Comparison of ENCODE assay signal across 11 cellular contexts in the genomic region with DNA sequence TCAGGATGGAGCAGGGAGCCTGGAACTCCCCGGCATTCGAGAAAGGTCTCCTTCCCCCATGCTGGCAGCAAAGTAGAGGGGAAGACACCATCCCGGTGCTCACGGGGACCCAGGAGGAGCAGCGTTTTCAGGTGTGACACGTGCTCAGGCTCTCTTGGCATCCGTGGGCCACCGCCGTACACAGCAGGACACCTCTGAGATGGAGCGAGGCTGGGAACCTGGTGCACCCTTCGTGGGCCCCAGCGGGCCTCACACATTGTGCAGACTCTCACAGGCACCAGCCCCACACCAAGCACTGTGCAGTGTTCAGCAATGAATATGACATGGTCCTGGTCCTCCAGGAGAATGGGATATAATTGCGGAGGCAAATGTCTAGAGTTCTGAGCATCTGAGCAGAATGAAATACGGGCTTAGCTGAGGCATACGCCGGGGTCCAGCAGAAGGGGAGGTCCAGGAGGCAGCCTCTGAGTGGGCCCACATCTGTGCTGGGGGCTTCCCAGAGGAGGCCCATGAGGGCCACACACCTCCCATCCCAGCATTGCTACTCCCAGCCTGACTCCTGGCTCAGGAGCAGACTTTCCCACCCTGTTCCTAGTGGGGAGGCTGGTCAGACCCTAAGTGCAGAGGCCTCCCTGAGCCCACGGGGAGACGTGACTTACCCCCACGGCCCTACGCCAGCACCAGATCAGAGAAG.
DNase-seq lines count a peak whose midpoint lies in the region; ATAC-seq and TF ChIP-seq lines count a peak whose summit lies in the region.
"Had no signal": no experiment of that assay in that cellular context is flagged by ENCODE, and none has a peak within 500 bp of the region (broad histone marks: within the 10 kb centered on the region; RNA-seq: fewer than 3 reads in every experiment).

No MANE protein-coding gene starts in this region.

- no peak for DNase-seq in activated naive CD4-positive, alpha-beta T cell treated with Interleukin-2 at 50 U/mL for 16 hours
- DNase-seq in adipocyte (ENCODE audit: low read depth) (no peak), memory B cell (ENCODE audit: low spot score in 2 of 2) (no peak), transverse colon (no peak), substantia nigra (lab: John Stamatoyannopoulos, UW) (no peak), NCI-H128 (lab: John Stamatoyannopoulos, UW; ENCODE audit: unreplicated experiment) (no peak), lower leg skin (ENCODE audit: low spot score in 2 of 2) (no peak)
- DNase-seq: activated CD8-positive, alpha-beta memory T cell treated with anti-CD3 and anti-CD28 coated beads, Interleukin-2, amount 50 U/mL, for 4 hours; SJCRH30; stimulated activated CD4-positive, alpha-beta T cell treated with anti-CD3 and anti-CD28 coated beads, Interleukin-1b, Interleukin-23, amount 100 ng/mL, for 48 hours had no signal

- in situ Hi-C loops in transverse colon (cut with MboI; ENCODE audit: low pct_ligation_motif_present in 1 of 4, low pct_unique_long_range_greater_than_20kb in 1 of 4, low sequenced_read_pairs in 3 of 4) = no loop called here

- H3K4me1 ChIP-seq in adipocyte (ENCODE audit: control insufficient read depth, insufficient read depth, low read length) = peaks cover 37% of the 10 kb centered on the region
- peaks cover 43 to 63% (median 58%) of the 10 kb centered on the region in 4 donors for H3K4me1 ChIP-seq in transverse colon

- no peak for ATAC-seq in memory B cell (ENCODE audit: low read depth)

- 66% methylated on average over 20 of the region's 20 CpGs; no CpG with 5 or more reads in 1 of the 2 donors for WGBS in transverse colon (ENCODE audit: low coverage in 1 of 2), 2 donors
- 58 to 73% methylated on average over 16 to 20 of the region's 20 CpGs for WGBS in lower leg skin, 2 donors

- H3K9ac ChIP-seq in adipocyte (ENCODE audit: low read length) = peak overlapping the region; percentile 86

- TF ChIP-seq EP300 in transverse colon (IDR thresholded peaks at IDR 0.05; ENCODE audit: low read depth) = no peak

- H3K4me3 ChIP-seq in adipocyte (ENCODE audit: low read length) = peak overlapping the region; percentile 83
- H3K4me3 ChIP-seq in transverse colon = peak overlapping the region in 3 of 4 donors; percentile 69 to 74 (median 73)
- H3K4me3 ChIP-seq in lower leg skin (ENCODE audit: low read depth, poor library complexity, severe bottlenecking) = no peak overlapping the region
- H3K4me3 ChIP-seq: SJCRH30 had no signal

- peak overlapping the region; percentile 80 for H3K4me3 Mint-ChIP-seq in activated naive CD4-positive, alpha-beta T cell treated with anti-CD3 and anti-CD28 coated beads, Interleukin-2, amount 50 U/mL, for 24 hours
- peak overlapping the region; percentile 70 for H3K4me3 Mint-ChIP-seq in memory B cell

- H3K9me3 ChIP-seq in adipocyte (ENCODE audit: control insufficient read depth, low read length) = no peaks in the 10 kb centered on the region
- H3K9me3 ChIP-seq in transverse colon = no peaks in the 10 kb centered on the region
- H3K9me3 ChIP-seq: SJCRH30 had no signal

- H3K36me3 Mint-ChIP-seq in activated naive CD4-positive, alpha-beta T cell treated with anti-CD3 and anti-CD28 coated beads, Interleukin-2, amount 50 U/mL, for 24 hours = no peaks in the 10 kb centered on the region
- no peaks in the 10 kb centered on the region for H3K36me3 Mint-ChIP-seq in memory B cell

- peaks cover 38% of the 10 kb centered on the region for H3K4me1 Mint-ChIP-seq in activated naive CD4-positive, alpha-beta T cell treated with anti-CD3 and anti-CD28 coated beads, Interleukin-2, amount 50 U/mL, for 24 hours
- H3K4me1 Mint-ChIP-seq in memory B cell = peaks cover 24% of the 10 kb centered on the region

- no peak for TF ChIP-seq POLR2A in transverse colon (IDR thresholded peaks at IDR 0.05)
- no peak for TF ChIP-seq POLR2A in lower leg skin (IDR thresholded peaks at IDR 0.05)

- H3K27me3 ChIP-seq in adipocyte (replicated peaks; ENCODE audit: control insufficient read depth, insufficient read depth, low read length) (no peaks in the 10 kb centered on the region), transverse colon (no peaks in the 10 kb centered on the region)
- H3K27me3 ChIP-seq: SJCRH30 had no signal

- H3K27ac Mint-ChIP-seq in activated naive CD4-positive, alpha-beta T cell treated with anti-CD3 and anti-CD28 coated beads, Interleukin-2, amount 50 U/mL, for 24 hours = no peak overlapping the region
- H3K27ac Mint-ChIP-seq in memory B cell = no peak overlapping the region

- peaks cover 5% of the 10 kb centered on the region for H3K36me3 ChIP-seq in adipocyte (ENCODE audit: control insufficient read depth, insufficient read depth, low read length, severe bottlenecking)
- H3K36me3 ChIP-seq in transverse colon = no peaks in the 10 kb centered on the region
- H3K36me3 ChIP-seq: SJCRH30 had no signal

- H3K27me3 Mint-ChIP-seq in activated naive CD4-positive, alpha-beta T cell treated with anti-CD3 and anti-CD28 coated beads, Interleukin-2, amount 50 U/mL, for 24 hours = no peaks in the 10 kb centered on the region
- H3K27me3 Mint-ChIP-seq in memory B cell = no peaks in the 10 kb centered on the region

- H3K9me3 Mint-ChIP-seq in activated naive CD4-positive, alpha-beta T cell treated with anti-CD3 and anti-CD28 coated beads, Interleukin-2, amount 50 U/mL, for 24 hours = no peaks in the 10 kb centered on the region
- no peaks in the 10 kb centered on the region for H3K9me3 Mint-ChIP-seq in memory B cell

- H3K27ac ChIP-seq in transverse colon (peak overlapping the region; percentile 93 to 99 (median 96)), substantia nigra (ENCODE audit: low read depth, low read length, poor library complexity, severe bottlenecking) (no peak overlapping the region)
- H3K27ac ChIP-seq: SJCRH30 had no signal

- no peak for TF ChIP-seq CTCF in transverse colon (IDR thresholded peaks at IDR 0.05)
- no peak for TF ChIP-seq CTCF in lower leg skin (IDR thresholded peaks at IDR 0.05)

- intact Hi-C loops in transverse colon (cut with DNase I; ENCODE audit: low total_unique reads) (no loop called here), lower leg skin (cut with DNase I; ENCODE audit: low total_unique reads) (no loop called here)
